ENCODE assay signal across 8 cellular contexts in genomic region chr5:90473321-90474234, GRCh38. TPM values are rescaled to one million over a fixed set of nuclear protein-coding genes. Genes with fewer than 3 reads are reported as not detected.
DNase-seq lines count a peak whose midpoint lies in the region; ATAC-seq and TF ChIP-seq lines count a peak whose summit lies in the region.

No MANE protein-coding gene starts in this region.

- no peaks in the 10 kb centered on the region for H3K9me3 Mint-ChIP-seq in Calu3 (ENCODE audit: low read depth, unreplicated experiment)
- H3K9me3 Mint-ChIP-seq in brain = peaks cover 9 to 21% (median 18%) of the 10 kb centered on the region in 5 experiments

- H3K4me1 Mint-ChIP-seq in Calu3 (ENCODE audit: low read depth, unreplicated experiment) = peaks cover 28% of the 10 kb centered on the region
- peaks cover 61% of the 10 kb centered on the region for H3K4me1 Mint-ChIP-seq in brain

- H3K4me1 ChIP-seq in skeletal muscle satellite cell (ENCODE audit: control insufficient read depth, insufficient read depth, low read length) = peaks cover 13% of the 10 kb centered on the region

- H3K36me3 ChIP-seq in skeletal muscle satellite cell (ENCODE audit: insufficient read depth, low read length) = no peaks in the 10 kb centered on the region

- intact Hi-C loops in Calu3 (cut with micrococcal nuclease; ENCODE audit: unreplicated experiment) = loop anchor here (2.0 kb wide), 1 partner anchor 57 kb away; no protein-coding TSS in a partner anchor

- H3K27me3 Mint-ChIP-seq in Calu3 (ENCODE audit: unreplicated experiment) (no peaks in the 10 kb centered on the region), brain (peaks cover 6% of the 10 kb centered on the region)

- H3K27me3 ChIP-seq in HL-60 (ENCODE audit: insufficient read depth, poor library complexity, severe bottlenecking) (no peaks in the 10 kb centered on the region), skeletal muscle satellite cell (ENCODE audit: control insufficient read depth, insufficient read depth, low read length) (no peaks in the 10 kb centered on the region)

- H3K36me3 Mint-ChIP-seq in Calu3 (ENCODE audit: insufficient read depth, unreplicated experiment) (peaks cover 28% of the 10 kb centered on the region), brain (peaks cover 34% of the 10 kb centered on the region)

- TF ChIP-seq CTCF in Calu3 (IDR thresholded peaks at IDR 0.05; ENCODE audit: unreplicated experiment) (no peak), HL-60 (IDR thresholded peaks at IDR 0.05; ENCODE audit: insufficient read depth, low read length) (no peak), brain (conservative IDR thresholded peaks at IDR 0.05) (no peak)

- DNase-seq in Calu3 (peak; percentile 39), HL-60 (ENCODE audit: low read depth in 1 of 2, low spot score in 1 of 2) (peak in 1 of 2 experiments; percentile 4), iPS-NIHi11 (ENCODE audit: low spot score) (peak; percentile 34)

- H3K9ac ChIP-seq in skeletal muscle satellite cell (ENCODE audit: low read depth, low read length) = peak overlapping the region; percentile 81

- H3K27ac Mint-ChIP-seq in Calu3 (ENCODE audit: unreplicated experiment) (peak overlapping the region; percentile 78), brain (peak overlapping the region; percentile 88 to 98 (median 97))

- peak overlapping the region; percentile 99 for H3K4me3 Mint-ChIP-seq in Calu3 (ENCODE audit: low read depth, unreplicated experiment)
- H3K4me3 Mint-ChIP-seq in brain = peak overlapping the region; percentile 94 to 98 (median 98)

- H3K9me3 ChIP-seq in skeletal muscle satellite cell (replicated peaks; ENCODE audit: low read length) = no peaks in the 10 kb centered on the region

- peak; percentile 1 for ATAC-seq in GM19468 (IDR thresholded peaks at IDR 0.05; ENCODE audit: extremely low read depth, unreplicated experiment)
- ATAC-seq in SK-N-SH treated with all-trans-retinoic acid at 6 μM for 48 hours = peak; percentile 46
- ATAC-seq in HG02588 (IDR thresholded peaks at IDR 0.05; ENCODE audit: unreplicated experiment) = no peak

- H3K4me2 ChIP-seq in skeletal muscle satellite cell (ENCODE audit: low read length) = peak overlapping the region; percentile 98

- CTCF ChIA-PET in Calu3 (lab: Charles Lee) = interaction anchor here (0.6 to 0.7 kb wide), 2 partner anchors 10 to 55 kb away, joined by 3 read pairs; partner anchors contain the start of gene LYSMD3

- BruUV-seq in Calu3 (replicated peaks; lab: Mats Ljungman, UMichigan) = no TSS peak

- H3K4me3 ChIP-seq in HL-60 (replicated peaks; ENCODE audit: insufficient read depth, low read length) (peak overlapping the region; percentile 70), skeletal muscle satellite cell (ENCODE audit: low read length) (peak overlapping the region; percentile 81)

- peak overlapping the region; percentile 89 for H3K27ac ChIP-seq in HL-60 (replicated peaks)

TF ChIP-seq in SK-N-SH treated with all-trans-retinoic acid at 6 μM for 48 hours, 23 proteins besides CTCF, POLR2A, EP300 and RAD21:
- TF ChIP-seq, protein P1, sequence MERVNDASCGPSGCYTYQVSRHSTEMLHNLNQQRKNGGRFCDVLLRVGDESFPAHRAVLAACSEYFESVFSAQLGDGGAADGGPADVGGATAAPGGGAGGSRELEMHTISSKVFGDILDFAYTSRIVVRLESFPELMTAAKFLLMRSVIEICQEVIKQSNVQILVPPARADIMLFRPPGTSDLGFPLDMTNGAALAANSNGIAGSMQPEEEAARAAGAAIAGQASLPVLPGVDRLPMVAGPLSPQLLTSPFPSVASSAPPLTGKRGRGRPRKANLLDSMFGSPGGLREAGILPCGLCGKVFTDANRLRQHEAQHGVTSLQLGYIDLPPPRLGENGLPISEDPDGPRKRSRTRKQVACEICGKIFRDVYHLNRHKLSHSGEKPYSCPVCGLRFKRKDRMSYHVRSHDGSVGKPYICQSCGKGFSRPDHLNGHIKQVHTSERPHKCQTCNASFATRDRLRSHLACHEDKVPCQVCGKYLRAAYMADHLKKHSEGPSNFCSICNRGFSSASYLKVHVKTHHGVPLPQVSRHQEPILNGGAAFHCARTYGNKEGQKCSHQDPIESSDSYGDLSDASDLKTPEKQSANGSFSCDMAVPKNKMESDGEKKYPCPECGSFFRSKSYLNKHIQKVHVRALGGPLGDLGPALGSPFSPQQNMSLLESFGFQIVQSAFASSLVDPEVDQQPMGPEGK (CRISPR knock-in tag; IDR thresholded peaks at IDR 0.05; ENCODE audit: borderline replicate concordance) = no peak
- TF ChIP-seq ZFP30 (CRISPR knock-in tag; IDR thresholded peaks at IDR 0.05) (no peak), ZC3H10 (CRISPR knock-in tag; IDR thresholded peaks at IDR 0.05) (no peak), ARNTL (CRISPR knock-in tag; IDR thresholded peaks at IDR 0.05; ENCODE audit: borderline replicate concordance, low read depth) (no peak), TCF4 (CRISPR knock-in tag; IDR thresholded peaks at IDR 0.05; ENCODE audit: borderline replicate concordance) (no peak), ESRRG (CRISPR knock-in tag; IDR thresholded peaks at IDR 0.05) (no peak), ZFP3 (CRISPR knock-in tag; IDR thresholded peaks at IDR 0.05) (no peak), PPARA (CRISPR knock-in tag; IDR thresholded peaks at IDR 0.05; ENCODE audit: borderline replicate concordance) (no peak), ZNF8 (CRISPR knock-in tag; IDR thresholded peaks at IDR 0.05) (no peak), ZNF70 (CRISPR knock-in tag; IDR thresholded peaks at IDR 0.05) (no peak), TOX (CRISPR knock-in tag; IDR thresholded peaks at IDR 0.05; ENCODE audit: borderline replicate concordance) (no peak), SNAI2 (CRISPR knock-in tag; IDR thresholded peaks at IDR 0.05) (no peak), ISL1 (CRISPR knock-in tag; IDR thresholded peaks at IDR 0.05) (no peak)
TF ChIP-seq in SK-N-SH treated with all-trans-retinoic acid at 6 μM for 48 hours: peak in this region for 0.

RNA-seq across cellular contexts. Expression of gene MBLAC2, which starts 1.0 kb away (rescaled TPM):
- 9.6 and 11.0 TPM in 2 replicates for total RNA-seq in Calu3 (2022)
- 2.8 TPM for polyA plus RNA-seq in brain (ENCODE audit: insufficient read depth, low read depth, low replicate concordance)
- 8.5 and 9.6 TPM in 2 replicates for total RNA-seq in skeletal muscle satellite cell (2012; rRNA removed)

RNA-seq across cellular contexts. Expression of gene POLR3G, which starts 1.1 kb away (rescaled TPM):
- total RNA-seq in Calu3 (2022) = 15.0 and 16.6 TPM in 2 replicates
- polyA plus RNA-seq in brain (ENCODE audit: insufficient read depth, low read depth, low replicate concordance) = 0.51 TPM
- total RNA-seq in skeletal muscle satellite cell (2012; rRNA removed) = 19.7 and 26.1 TPM in 2 replicates

RNA-seq across cellular contexts. Expression of gene LYSMD3, which starts 55.8 kb away (rescaled TPM):
- 25.9 and 27.2 TPM in 2 replicates for total RNA-seq in Calu3 (2022)
- polyA plus RNA-seq in brain (ENCODE audit: insufficient read depth, low read depth, low replicate concordance) = 2.6 TPM
- total RNA-seq in skeletal muscle satellite cell (2012; rRNA removed) = 14.0 and 16.7 TPM in 2 replicates
